ENCODE assay signal across 10 cellular contexts in the genomic region with DNA sequence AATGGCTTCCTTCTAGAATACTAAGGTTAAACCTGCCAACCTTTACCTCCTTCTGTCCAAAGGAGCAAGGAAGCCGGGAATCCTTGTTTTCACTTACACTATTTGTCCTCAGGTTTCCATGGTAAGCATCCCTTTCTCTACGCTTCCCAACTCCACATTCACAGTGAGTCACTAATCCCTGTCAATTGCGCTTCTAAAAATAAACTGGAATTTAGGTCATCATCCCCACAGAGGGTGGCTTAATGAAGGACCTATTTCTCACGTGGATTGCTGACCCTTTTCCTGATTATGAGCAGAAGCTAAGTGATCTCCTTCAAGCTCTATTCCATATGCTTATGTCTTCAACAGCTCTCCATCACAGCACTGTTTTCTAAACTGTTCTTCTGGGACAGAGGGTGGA. TPM values are rescaled to one million over a fixed set of nuclear protein-coding genes. Genes with fewer than 3 reads are reported as not detected.
DNase-seq lines count a peak whose midpoint lies in the region; ATAC-seq and TF ChIP-seq lines count a peak whose summit lies in the region.
"Had no signal": no experiment of that assay in that cellular context is flagged by ENCODE, and none has a peak within 500 bp of the region (broad histone marks: within the 10 kb centered on the region; RNA-seq: fewer than 3 reads in every experiment).

No MANE protein-coding gene starts in this region.

- no peak for ATAC-seq in HG03108 (IDR thresholded peaks at IDR 0.05; ENCODE audit: unreplicated experiment)

- peak; percentile 46 for DNase-seq in AG09319 (ENCODE audit: extremely low read depth, low read depth)
- peak; percentile 91 for DNase-seq in LHCN-M2 (ENCODE audit: low read depth)
- DNase-seq in cerebellum (ENCODE audit: low spot score): peak; percentile 70
- peak; percentile 82 to 93 for DNase-seq in lung microvascular endothelial cell (ENCODE audit: low read depth in 2 of 2)
- no peak for DNase-seq in NOMO-1 (lab: John Stamatoyannopoulos, UW; ENCODE audit: unreplicated experiment in 2 of 2)
- DNase-seq in SIG-M5 (lab: John Stamatoyannopoulos, UW): no peak
- DNase-seq in DMS79 treated with DMSO at 0.1 percent for 48 hours (lab: John Stamatoyannopoulos, UW): no peak
- DNase-seq: activated CD4-positive, alpha-beta memory T cell treated with anti-CD3 and anti-CD28 coated beads, Interleukin-2, amount 10 ng/mL, durations not matched to agents 7 days and 5 days; RPMI8226 had no signal

- TF ChIP-seq CTCF in AG09319 (IDR thresholded peaks at IDR 0.05; ENCODE audit: low read depth, low read length): no peak

RNA-seq across cellular contexts. Expression of gene ABCA4, which starts 39.9 kb away (rescaled TPM):
- total RNA-seq in LHCN-M2 (2014; rRNA removed): under 0.01 and 0.06 TPM in 2 replicates
- 0.06 TPM for polyA plus RNA-seq in LHCN-M2 (2012)
- total RNA-seq in cerebellum: 2.2 TPM
- total RNA-seq in lung microvascular endothelial cell: 60.8 and 487 TPM in 2 replicates
- total RNA-seq: activated CD4-positive, alpha-beta memory T cell treated with anti-CD3 and anti-CD28 coated beads, Interleukin-2, amount 10 ng/mL, durations not matched to agents 7 days and 5 days had no signal

Comparison
In these comparisons a context has a peak if more than half of its experiments do, and no peak if none do; other contexts are left out.
1. DNase-seq: peak in AG09319 (single experiment), LHCN-M2 (single experiment), cerebellum (single experiment) and lung microvascular endothelial cell (2 of 2); none in NOMO-1 (0 of 2), SIG-M5 (single experiment) and DMS79 treated with DMSO at 0.1 percent for 48 hours (single experiment).
2. RNA of gene ABCA4, which starts 39.9 kb away (total RNA-seq): 60.8 to 487 TPM in lung microvascular endothelial cell; 2.2 TPM in cerebellum (single experiment) and under 0.01 to 0.06 TPM in LHCN-M2; every median in the first group is over 10 times any median in the second.